In genomic region chr15:79593119-79593869, GRCh38 we compare ENCODE assay signal across 13 cellular contexts.
DNase-seq lines count a peak whose midpoint lies in the region; ATAC-seq and TF ChIP-seq lines count a peak whose summit lies in the region.
"Had no signal": no experiment of that assay in that cellular context is flagged by ENCODE, and none has a peak within 500 bp of the region (broad histone marks: within the 10 kb centered on the region; RNA-seq: fewer than 3 reads in every experiment).

No MANE protein-coding gene starts in this region.

- H3K9ac ChIP-seq in MM.1S (ENCODE audit: low read length) (no peak overlapping the region), mesenchymal stem cell (ENCODE audit: low read length) (no peak overlapping the region)

- H3K4me1 Mint-ChIP-seq in activated T-cell treated with anti-CD3 and anti-CD28 coated beads, Interleukin-2, amount 50 U/mL, for 24 hours (ENCODE audit: low read depth) = no peaks in the 10 kb centered on the region

- H2BK5ac ChIP-seq in mesenchymal stem cell (ENCODE audit: low read depth, low read length, poor library complexity, severe bottlenecking) = no peak overlapping the region

- H3K9me2 ChIP-seq in MM.1S (replicated peaks; ENCODE audit: insufficient read depth, low read length) = no peaks in the 10 kb centered on the region

- TF ChIP-seq CTCF in MM.1S (IDR thresholded peaks at IDR 0.05; ENCODE audit: low read length) (peak; percentile 16), omental fat pad (IDR thresholded peaks at IDR 0.05) (no peak)

- H3K36me3 ChIP-seq in MM.1S (replicated peaks; ENCODE audit: insufficient read depth, low read length) (no peaks in the 10 kb centered on the region), mesenchymal stem cell (ENCODE audit: control insufficient read depth in 1 of 2, insufficient read depth in 2 of 2, low read depth in 1 of 2, low read length in 2 of 2) (no peaks in the 10 kb centered on the region)
- H3K36me3 ChIP-seq: thoracic aorta had no signal

- H3K4me1 ChIP-seq in MM.1S (ENCODE audit: low read length) (0 out of 2 replicates have a peak, but pooled peaks cover 4% of the 10 kb centered on the region), mesenchymal stem cell (ENCODE audit: control insufficient read depth, insufficient read depth, low read depth, low read length) (no peaks in the 10 kb centered on the region)

- H4K20me1 ChIP-seq in MM.1S (ENCODE audit: insufficient read depth, low read length) = no peaks in the 10 kb centered on the region

- H3K4me3 ChIP-seq in MM.1S (ENCODE audit: low read length) (no peak overlapping the region), mesenchymal stem cell (ENCODE audit: insufficient read depth in 1 of 2, low read depth in 1 of 2, low read length in 2 of 2) (no peak overlapping the region)
- H3K4me3 ChIP-seq: thoracic aorta had no signal

- DNase-seq in ELR (ENCODE audit: low read depth) (peak; percentile 33), MM.1S (no peak), cerebellar cortex (ENCODE audit: low spot score) (peak; percentile 10), myocyte (ENCODE audit: low read depth) (peak; percentile 16), omental fat pad (ENCODE audit: low spot score) (no peak), mesenchymal stem cell (no peak)
- no peak for DNase-seq in activated T-cell treated with anti-CD3 and anti-CD28 coated beads, Interleukin-2, amount 50 U/mL, for 24 hours
- DNase-seq: GOT3; NCI-H510A; stimulated activated CD4-positive, alpha-beta T cell treated with anti-CD3 and anti-CD28 coated beads, Interleukin-1b, Interleukin-23, amount 100 ng/mL, for 48 hours had no signal

- no peak overlapping the region for H4K91ac ChIP-seq in mesenchymal stem cell (ENCODE audit: low read length)

- no peak overlapping the region for H3K4me3 Mint-ChIP-seq in activated T-cell treated with anti-CD3 and anti-CD28 coated beads, Interleukin-2, amount 50 U/mL, for 24 hours
- H3K4me3 Mint-ChIP-seq: activated naive CD8-positive, alpha-beta T cell had no signal

- no peak overlapping the region for H3K23ac ChIP-seq in mesenchymal stem cell (ENCODE audit: low read length in 2 of 2)

- no peak overlapping the region for H4K8ac ChIP-seq in mesenchymal stem cell (ENCODE audit: low read length)

- no peak overlapping the region for H3K27ac Mint-ChIP-seq in activated T-cell treated with anti-CD3 and anti-CD28 coated beads, Interleukin-2, amount 50 U/mL, for 24 hours
- H3K27ac Mint-ChIP-seq: activated naive CD8-positive, alpha-beta T cell had no signal

- H3K9me3 Mint-ChIP-seq in activated T-cell treated with anti-CD3 and anti-CD28 coated beads, Interleukin-2, amount 50 U/mL, for 24 hours = no peaks in the 10 kb centered on the region

- no peak overlapping the region for H2BK120ac ChIP-seq in mesenchymal stem cell (ENCODE audit: low read depth, low read length)

- no peak overlapping the region for H2BK15ac ChIP-seq in mesenchymal stem cell (ENCODE audit: low read depth, poor library complexity, severe bottlenecking)

- H3K27me3 ChIP-seq in MM.1S (replicated peaks; ENCODE audit: insufficient read depth, low read length) (no peaks in the 10 kb centered on the region), mesenchymal stem cell (ENCODE audit: control insufficient read depth in 1 of 2, insufficient read depth in 1 of 2, low read length in 2 of 2) (peaks cover under 1 to 13% of the 10 kb centered on the region in 2 experiments)

- no peak overlapping the region for H2AK5ac ChIP-seq in mesenchymal stem cell (ENCODE audit: low read length, severe bottlenecking)

- no peak overlapping the region for H3K14ac ChIP-seq in mesenchymal stem cell (ENCODE audit: low read length in 2 of 2)

- H3K79me2 ChIP-seq in MM.1S (ENCODE audit: low read length) = no peaks in the 10 kb centered on the region

- no peaks in the 10 kb centered on the region for H3K36me3 Mint-ChIP-seq in activated T-cell treated with anti-CD3 and anti-CD28 coated beads, Interleukin-2, amount 50 U/mL, for 24 hours (ENCODE audit: low read depth)
- H3K36me3 Mint-ChIP-seq: activated naive CD8-positive, alpha-beta T cell had no signal

- H3F3A ChIP-seq in MM.1S (ENCODE audit: insufficient read depth, low read length) = no peaks in the 10 kb centered on the region

- WGBS in mesenchymal stem cell = 28% methylated on average over 2 of the region's 4 CpGs

- peaks cover 17% of the 10 kb centered on the region for H3K27me3 Mint-ChIP-seq in activated T-cell treated with anti-CD3 and anti-CD28 coated beads, Interleukin-2, amount 50 U/mL, for 24 hours

- ATAC-seq in omental fat pad (ENCODE audit: low FRiP score) (no peak), HG03521 (IDR thresholded peaks at IDR 0.05; ENCODE audit: unreplicated experiment) (no peak)

- no peak overlapping the region for H3K4me2 ChIP-seq in MM.1S (ENCODE audit: low read depth, low read length)
- no peak overlapping the region for H3K4me2 ChIP-seq in mesenchymal stem cell (ENCODE audit: low read length, poor library complexity, severe bottlenecking)

- H3K27ac ChIP-seq in MM.1S (ENCODE audit: low read length) (no peak overlapping the region), mesenchymal stem cell (ENCODE audit: low read length, poor library complexity, severe bottlenecking) (no peak overlapping the region)
- H3K27ac ChIP-seq: thoracic aorta had no signal

- H2AFZ ChIP-seq in MM.1S (ENCODE audit: low read length) (no peak overlapping the region), mesenchymal stem cell (ENCODE audit: low read depth, low read length) (no peak overlapping the region)

- H2BK12ac ChIP-seq in mesenchymal stem cell (ENCODE audit: low read length in 2 of 2) = no peak overlapping the region

- no peak overlapping the region for H3K18ac ChIP-seq in mesenchymal stem cell (ENCODE audit: low read depth in 1 of 2, low read length in 2 of 2)

- no peak overlapping the region for H3K4ac ChIP-seq in mesenchymal stem cell (ENCODE audit: low read depth in 1 of 2, low read length in 2 of 2)

- H3K9me3 ChIP-seq in MM.1S (replicated peaks; ENCODE audit: insufficient read depth, low read length) (no peaks in the 10 kb centered on the region), mesenchymal stem cell (ENCODE audit: control insufficient read depth, low read length) (no peaks in the 10 kb centered on the region)
- H3K9me3 ChIP-seq: thoracic aorta had no signal

- H3K79me1 ChIP-seq in mesenchymal stem cell (replicated peaks; ENCODE audit: low read length, poor library complexity, severe bottlenecking) = no peaks in the 10 kb centered on the region

Comparison
In these comparisons a context has a peak if more than half of its experiments do, and no peak if none do; other contexts are left out.
1. DNase-seq: peak in ELR (single experiment), cerebellar cortex (single experiment) and myocyte (single experiment); none in MM.1S (single experiment), omental fat pad (single experiment), activated T-cell treated with anti-CD3 and anti-CD28 coated beads, Interleukin-2, amount 50 U/mL, for 24 hours (single experiment) and mesenchymal stem cell (single experiment).